Comparison of ENCODE assay signal across 18 cellular contexts in genomic region chr9:89410022-89410421, GRCh38.
A peak's percentile ranks its signal among the peaks of the same experiment; 100 is the strongest.
DNase-seq lines count a peak whose midpoint lies in the region; ATAC-seq and TF ChIP-seq lines count a peak whose summit lies in the region.
"Had no signal": no experiment of that assay in that cellular context is flagged by ENCODE, and none has a peak within 500 bp of the region (broad histone marks: within the 10 kb centered on the region; RNA-seq: fewer than 3 reads in every experiment).

No MANE protein-coding gene starts in this region.

- no peak for TF ChIP-seq CTCF in activated B cell treated with CpG ODN at 0.5 μM for 24 hours (IDR thresholded peaks at IDR 0.05)

- H3K9me3 Mint-ChIP-seq in CD4-positive, CD25-positive, alpha-beta regulatory T cell, result peaks cover 0 to 5% (median 3%) of the 10 kb centered on the region in 7 donors
- H3K9me3 Mint-ChIP-seq in activated B cell treated with CpG ODN at 0.5 μM for 24 hours, result peaks cover 5% of the 10 kb centered on the region
- peaks cover 0 to 4% of the 10 kb centered on the region in 2 donors for H3K9me3 Mint-ChIP-seq in effector memory CD8-positive, alpha-beta T cell

- H3K36me3 Mint-ChIP-seq in CD4-positive, CD25-positive, alpha-beta regulatory T cell, result peaks cover 56% of the 10 kb centered on the region
- peaks cover 27% of the 10 kb centered on the region for H3K36me3 Mint-ChIP-seq in activated B cell treated with CpG ODN at 0.5 μM for 24 hours (ENCODE audit: low read depth)
- H3K36me3 Mint-ChIP-seq in effector memory CD8-positive, alpha-beta T cell (ENCODE audit: insufficient read depth), result peaks cover 40% of the 10 kb centered on the region

- H3K27me3 Mint-ChIP-seq in CD4-positive, CD25-positive, alpha-beta regulatory T cell, result no peaks in the 10 kb centered on the region
- no peaks in the 10 kb centered on the region for H3K27me3 Mint-ChIP-seq in activated B cell treated with CpG ODN at 0.5 μM for 24 hours
- H3K27me3 Mint-ChIP-seq in effector memory CD8-positive, alpha-beta T cell, result no peaks in the 10 kb centered on the region

- peak overlapping the region; percentile 80 to 91 (median 82) for H3K4me3 Mint-ChIP-seq in CD4-positive, CD25-positive, alpha-beta regulatory T cell
- H3K4me3 Mint-ChIP-seq in activated B cell treated with CpG ODN at 0.5 μM for 24 hours, result no peak overlapping the region
- peak overlapping the region; percentile 74 to 77 for H3K4me3 Mint-ChIP-seq in effector memory CD8-positive, alpha-beta T cell

- 0 out of 2 replicates have a peak overlapping the region, but pooled peaks have one; percentile 28 for H3K9ac ChIP-seq in BLaER1

- peak in 1 of 3 donors; percentile 37 for DNase-seq in CD4-positive, CD25-positive, alpha-beta regulatory T cell
- no peak for DNase-seq in activated B cell treated with CpG ODN at 0.5 μM for 24 hours
- no peak for DNase-seq in effector memory CD8-positive, alpha-beta T cell
- DNase-seq in NCI-H748 (lab: John Stamatoyannopoulos, UW; ENCODE audit: unreplicated experiment), result no peak
- no peak for DNase-seq in HEK293T (ENCODE audit: extremely low spot score)
- DNase-seq in central memory CD4-positive, alpha-beta T cell, result no peak
- DNase-seq: activated gamma-delta T cell, brain microvascular endothelial cell, glutamatergic neuron, GOT3, left ventricle myocardium inferior, NCI-H2081, NCI-H524, T-helper 9 cell had no signal

- peak overlapping the region; percentile 89 to 93 (median 89) for H3K27ac Mint-ChIP-seq in CD4-positive, CD25-positive, alpha-beta regulatory T cell
- peak overlapping the region; percentile 35 for H3K27ac Mint-ChIP-seq in activated B cell treated with CpG ODN at 0.5 μM for 24 hours
- peak overlapping the region; percentile 87 to 92 for H3K27ac Mint-ChIP-seq in effector memory CD8-positive, alpha-beta T cell

- peaks cover 59% of the 10 kb centered on the region for H3K36me3 ChIP-seq in BLaER1
- peaks cover 55% of the 10 kb centered on the region for H3K36me3 ChIP-seq in CD4-positive, CD25-positive, alpha-beta regulatory T cell (ENCODE audit: control insufficient read depth, insufficient read depth, low read length)
- H3K36me3 ChIP-seq: brain microvascular endothelial cell, left ventricle myocardium inferior, SJSA1, thoracic aorta had no signal

- H3K27me3 ChIP-seq in BLaER1, result no peaks in the 10 kb centered on the region
- no peaks in the 10 kb centered on the region for H3K27me3 ChIP-seq in CD4-positive, CD25-positive, alpha-beta regulatory T cell (ENCODE audit: control insufficient read depth, insufficient read depth, low read length)
- H3K27me3 ChIP-seq: brain microvascular endothelial cell, SJSA1 had no signal

- H3K4me3 ChIP-seq in BLaER1, result no peak overlapping the region
- H3K4me3 ChIP-seq in CD4-positive, CD25-positive, alpha-beta regulatory T cell (ENCODE audit: low read depth, low read length), result peak overlapping the region; percentile 64
- H3K4me3 ChIP-seq: left ventricle myocardium inferior, SJSA1, thoracic aorta had no signal

- peaks cover 94% of the 10 kb centered on the region for H4K20me1 ChIP-seq in BLaER1

- intact Hi-C loops in activated B cell treated with CpG ODN at 0.5 μM for 24 hours (cut with micrococcal nuclease), result no loop called here

- H3K27ac ChIP-seq in BLaER1, result peak overlapping the region; percentile 51; the same call in 1 of the 2 replicates
- H3K27ac ChIP-seq in CD4-positive, CD25-positive, alpha-beta regulatory T cell (ENCODE audit: insufficient read depth, low read length, poor library complexity, severe bottlenecking), result peak overlapping the region; percentile 65
- H3K27ac ChIP-seq: brain microvascular endothelial cell, left ventricle myocardium inferior, SJSA1, thoracic aorta had no signal

- peak overlapping the region; percentile 94 for H3K4me2 ChIP-seq in BLaER1

- peaks cover 32 to 99% (median 73%) of the 10 kb centered on the region in 4 donors for H3K4me1 Mint-ChIP-seq in CD4-positive, CD25-positive, alpha-beta regulatory T cell
- H3K4me1 Mint-ChIP-seq in activated B cell treated with CpG ODN at 0.5 μM for 24 hours, result peaks cover 66% of the 10 kb centered on the region
- H3K4me1 Mint-ChIP-seq in effector memory CD8-positive, alpha-beta T cell (ENCODE audit: low read depth in 2 of 2), result peaks cover 71 to 86% of the 10 kb centered on the region in 2 donors

- POLR2A ChIA-PET in activated B cell treated with CpG ODN at 0.5 μM for 24 hours (lab: Charles Lee), result interaction anchor here (0.7 to 1.9 kb wide), 5 partner anchors 9 to 139 kb away, joined by 3 to 7 read pairs (median 4); no protein-coding TSS in a partner anchor
- POLR2A ChIA-PET in HEK293T (lab: Yijun Ruan, JAX), result no interaction called here

- peaks cover 6% of the 10 kb centered on the region for H3K9me3 ChIP-seq in BLaER1
- H3K9me3 ChIP-seq in CD4-positive, CD25-positive, alpha-beta regulatory T cell (ENCODE audit: control insufficient read depth in 2 of 2, low read length in 2 of 2), result no peaks in the 10 kb centered on the region
- H3K9me3 ChIP-seq: SJSA1 had no signal

- ATAC-seq in CD4-positive, CD25-positive, alpha-beta regulatory T cell (ENCODE audit: low read depth in 2 of 2), result no peak
- no peak for ATAC-seq in activated B cell treated with CpG ODN at 0.5 μM for 24 hours (ENCODE audit: low read depth)
- ATAC-seq in effector memory CD8-positive, alpha-beta T cell (replicated peaks), result no peak
- ATAC-seq: esophagus mucosa had no signal

- CTCF ChIA-PET in activated B cell treated with CpG ODN at 0.5 μM for 24 hours (lab: Charles Lee) (interaction anchor here (0.9 to 1.9 kb wide), 7 partner anchors 8 to 165 kb away, joined by 3 to 13 read pairs (median 4); no protein-coding TSS in a partner anchor), HEK293T (lab: Yijun Ruan, JAX) (no interaction called here)

- H3K4me1 ChIP-seq in BLaER1, result peaks cover 100% of the 10 kb centered on the region
- peaks cover 84% of the 10 kb centered on the region for H3K4me1 ChIP-seq in CD4-positive, CD25-positive, alpha-beta regulatory T cell (ENCODE audit: control insufficient read depth, insufficient read depth, low read length, poor library complexity, severe bottlenecking)

TF ChIP-seq in HEK293T, 16 proteins besides CTCF, POLR2A, EP300 and RAD21:
- no peak for TF ChIP-seq LEF1 (IDR thresholded peaks at IDR 0.05; ENCODE audit: borderline replicate concordance)
- no peak for TF ChIP-seq NFRKB (IDR thresholded peaks at IDR 0.05)

Comparison
In these comparisons a context has a peak if more than half of its experiments do, and no peak if none do; other contexts are left out.
1. H3K27ac Mint-ChIP-seq: peak in every context shown above with its lines; median percentile 90 in effector memory CD8-positive, alpha-beta T cell; 89 in CD4-positive, CD25-positive, alpha-beta regulatory T cell; 35 in activated B cell treated with CpG ODN at 0.5 μM for 24 hours.